In the genomic region with DNA sequence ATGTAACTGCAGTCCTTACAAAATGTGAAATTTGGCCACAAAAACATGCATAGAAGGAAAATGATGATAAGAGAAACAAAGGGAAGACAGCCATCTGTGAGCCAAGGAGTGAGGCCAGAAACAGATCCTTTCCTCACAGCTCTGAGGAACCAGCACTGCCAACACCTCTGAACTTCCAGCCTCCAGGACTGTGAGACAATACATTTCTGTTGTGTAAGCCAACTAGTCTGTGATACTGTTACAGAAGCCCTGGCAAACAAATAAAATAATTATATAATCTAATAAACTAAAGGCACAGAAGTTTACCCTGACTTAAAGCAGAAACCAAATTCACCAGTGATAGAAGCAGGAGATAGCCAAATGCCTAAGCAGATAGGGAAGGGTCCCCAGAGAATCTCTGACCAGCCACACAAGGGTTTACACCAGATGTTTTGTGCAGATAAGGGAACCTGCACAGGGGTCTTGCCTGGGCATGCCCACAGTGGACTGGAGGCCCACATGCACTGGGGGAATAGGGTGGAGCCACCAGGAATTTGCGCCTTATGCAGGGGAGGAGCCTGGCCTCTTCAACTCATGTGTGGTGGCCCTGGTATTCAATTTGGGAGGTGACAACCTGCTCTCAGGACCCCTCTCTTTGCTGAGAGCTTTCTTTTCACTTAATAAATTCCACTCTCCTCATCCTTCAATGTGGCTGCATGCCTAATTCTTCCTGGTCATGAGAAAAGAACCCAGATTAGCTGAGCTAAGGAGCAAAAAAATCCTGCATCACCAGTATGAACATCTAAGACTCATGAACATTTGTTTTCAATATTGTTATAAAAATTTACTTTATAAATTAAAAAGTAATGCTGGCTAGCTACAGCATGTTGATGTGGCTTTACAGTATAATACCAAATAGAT, we compare ENCODE assay signal across 1 cellular context.
TF ChIP-seq lines count a peak whose summit lies in the region.

No MANE protein-coding gene starts in this region.

TF ChIP-seq in HEK293, 187 proteins besides CTCF, POLR2A, EP300 and RAD21 (continued from another document):
- TF ChIP-seq, protein P1, sequence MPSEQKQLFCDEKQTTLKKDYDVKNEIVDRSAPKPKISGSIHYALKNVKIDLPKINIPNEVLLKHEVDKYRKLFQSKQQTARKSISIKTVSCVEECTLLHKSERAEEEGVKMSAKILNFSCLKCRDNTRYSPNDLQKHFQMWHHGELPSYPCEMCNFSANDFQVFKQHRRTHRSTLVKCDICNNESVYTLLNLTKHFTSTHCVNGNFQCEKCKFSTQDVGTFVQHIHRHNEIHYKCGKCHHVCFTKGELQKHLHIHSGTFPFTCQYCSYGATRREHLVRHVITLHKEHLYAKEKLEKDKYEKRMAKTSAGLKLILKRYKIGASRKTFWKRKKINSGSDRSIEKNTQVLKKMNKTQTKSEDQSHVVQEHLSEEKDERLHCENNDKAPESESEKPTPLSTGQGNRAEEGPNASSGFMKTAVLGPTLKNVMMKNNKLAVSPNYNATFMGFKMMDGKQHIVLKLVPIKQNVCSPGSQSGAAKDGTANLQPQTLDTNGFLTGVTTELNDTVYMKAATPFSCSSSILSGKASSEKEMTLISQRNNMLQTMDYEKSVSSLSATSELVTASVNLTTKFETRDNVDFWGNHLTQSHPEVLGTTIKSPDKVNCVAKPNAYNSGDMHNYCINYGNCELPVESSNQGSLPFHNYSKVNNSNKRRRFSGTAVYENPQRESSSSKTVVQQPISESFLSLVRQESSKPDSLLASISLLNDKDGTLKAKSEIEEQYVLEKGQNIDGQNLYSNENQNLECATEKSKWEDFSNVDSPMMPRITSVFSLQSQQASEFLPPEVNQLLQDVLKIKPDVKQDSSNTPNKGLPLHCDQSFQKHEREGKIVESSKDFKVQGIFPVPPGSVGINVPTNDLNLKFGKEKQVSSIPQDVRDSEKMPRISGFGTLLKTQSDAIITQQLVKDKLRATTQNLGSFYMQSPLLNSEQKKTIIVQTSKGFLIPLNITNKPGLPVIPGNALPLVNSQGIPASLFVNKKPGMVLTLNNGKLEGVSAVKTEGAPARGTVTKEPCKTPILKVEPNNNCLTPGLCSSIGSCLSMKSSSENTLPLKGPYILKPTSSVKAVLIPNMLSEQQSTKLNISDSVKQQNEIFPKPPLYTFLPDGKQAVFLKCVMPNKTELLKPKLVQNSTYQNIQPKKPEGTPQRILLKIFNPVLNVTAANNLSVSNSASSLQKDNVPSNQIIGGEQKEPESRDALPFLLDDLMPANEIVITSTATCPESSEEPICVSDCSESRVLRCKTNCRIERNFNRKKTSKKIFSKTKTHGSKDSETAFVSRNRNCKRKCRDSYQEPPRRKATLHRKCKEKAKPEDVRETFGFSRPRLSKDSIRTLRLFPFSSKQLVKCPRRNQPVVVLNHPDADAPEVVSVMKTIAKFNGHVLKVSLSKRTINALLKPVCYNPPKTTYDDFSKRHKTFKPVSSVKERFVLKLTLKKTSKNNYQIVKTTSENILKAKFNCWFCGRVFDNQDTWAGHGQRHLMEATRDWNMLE (tag by site-specific recombination; conservative IDR thresholded peaks at IDR 0.05; ENCODE audit: low read depth) = no peak
- TF ChIP-seq ZNF350 (tag by site-specific recombination; IDR thresholded peaks at IDR 0.05) = no peak
- no peak for TF ChIP-seq ZNF366 (tag by site-specific recombination; conservative IDR thresholded peaks at IDR 0.05)
- TF ChIP-seq BCL11B (tag by site-specific recombination; IDR thresholded peaks at IDR 0.05; ENCODE audit: low read depth) = no peak
- TF ChIP-seq, protein P2, sequence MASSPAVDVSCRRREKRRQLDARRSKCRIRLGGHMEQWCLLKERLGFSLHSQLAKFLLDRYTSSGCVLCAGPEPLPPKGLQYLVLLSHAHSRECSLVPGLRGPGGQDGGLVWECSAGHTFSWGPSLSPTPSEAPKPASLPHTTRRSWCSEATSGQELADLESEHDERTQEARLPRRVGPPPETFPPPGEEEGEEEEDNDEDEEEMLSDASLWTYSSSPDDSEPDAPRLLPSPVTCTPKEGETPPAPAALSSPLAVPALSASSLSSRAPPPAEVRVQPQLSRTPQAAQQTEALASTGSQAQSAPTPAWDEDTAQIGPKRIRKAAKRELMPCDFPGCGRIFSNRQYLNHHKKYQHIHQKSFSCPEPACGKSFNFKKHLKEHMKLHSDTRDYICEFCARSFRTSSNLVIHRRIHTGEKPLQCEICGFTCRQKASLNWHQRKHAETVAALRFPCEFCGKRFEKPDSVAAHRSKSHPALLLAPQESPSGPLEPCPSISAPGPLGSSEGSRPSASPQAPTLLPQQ (tag by site-specific recombination; IDR thresholded peaks at IDR 0.05) = peak; percentile 44; the same call in 1 of the 2 replicates
- TF ChIP-seq REPIN1 (tag by site-specific recombination; IDR thresholded peaks at IDR 0.05; ENCODE audit: low read depth) = no peak
- no peak for TF ChIP-seq OVOL3 (tag by site-specific recombination; IDR thresholded peaks at IDR 0.05)
- no peak for TF ChIP-seq MZF1 (tag by site-specific recombination; IDR thresholded peaks at IDR 0.05; ENCODE audit: borderline replicate concordance)
- no peak for TF ChIP-seq ZNF843 (tag by site-specific recombination; IDR thresholded peaks at IDR 0.05)
- TF ChIP-seq ZNF174 (tag by site-specific recombination; IDR thresholded peaks at IDR 0.05) = no peak
- TF ChIP-seq, protein P3, sequence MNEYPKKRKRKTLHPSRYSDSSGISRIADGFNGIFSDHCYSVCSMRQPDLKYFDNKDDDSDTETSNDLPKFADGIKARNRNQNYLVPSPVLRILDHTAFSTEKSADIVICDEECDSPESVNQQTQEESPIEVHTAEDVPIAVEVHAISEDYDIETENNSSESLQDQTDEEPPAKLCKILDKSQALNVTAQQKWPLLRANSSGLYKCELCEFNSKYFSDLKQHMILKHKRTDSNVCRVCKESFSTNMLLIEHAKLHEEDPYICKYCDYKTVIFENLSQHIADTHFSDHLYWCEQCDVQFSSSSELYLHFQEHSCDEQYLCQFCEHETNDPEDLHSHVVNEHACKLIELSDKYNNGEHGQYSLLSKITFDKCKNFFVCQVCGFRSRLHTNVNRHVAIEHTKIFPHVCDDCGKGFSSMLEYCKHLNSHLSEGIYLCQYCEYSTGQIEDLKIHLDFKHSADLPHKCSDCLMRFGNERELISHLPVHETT (tag by site-specific recombination; IDR thresholded peaks at IDR 0.05) = no peak
- peak; percentile 40 for TF ChIP-seq ZNF335 (tag by site-specific recombination; conservative IDR thresholded peaks at IDR 0.05)
- no peak for TF ChIP-seq ZNF707 (tag by site-specific recombination; IDR thresholded peaks at IDR 0.05)
- TF ChIP-seq, protein P4, sequence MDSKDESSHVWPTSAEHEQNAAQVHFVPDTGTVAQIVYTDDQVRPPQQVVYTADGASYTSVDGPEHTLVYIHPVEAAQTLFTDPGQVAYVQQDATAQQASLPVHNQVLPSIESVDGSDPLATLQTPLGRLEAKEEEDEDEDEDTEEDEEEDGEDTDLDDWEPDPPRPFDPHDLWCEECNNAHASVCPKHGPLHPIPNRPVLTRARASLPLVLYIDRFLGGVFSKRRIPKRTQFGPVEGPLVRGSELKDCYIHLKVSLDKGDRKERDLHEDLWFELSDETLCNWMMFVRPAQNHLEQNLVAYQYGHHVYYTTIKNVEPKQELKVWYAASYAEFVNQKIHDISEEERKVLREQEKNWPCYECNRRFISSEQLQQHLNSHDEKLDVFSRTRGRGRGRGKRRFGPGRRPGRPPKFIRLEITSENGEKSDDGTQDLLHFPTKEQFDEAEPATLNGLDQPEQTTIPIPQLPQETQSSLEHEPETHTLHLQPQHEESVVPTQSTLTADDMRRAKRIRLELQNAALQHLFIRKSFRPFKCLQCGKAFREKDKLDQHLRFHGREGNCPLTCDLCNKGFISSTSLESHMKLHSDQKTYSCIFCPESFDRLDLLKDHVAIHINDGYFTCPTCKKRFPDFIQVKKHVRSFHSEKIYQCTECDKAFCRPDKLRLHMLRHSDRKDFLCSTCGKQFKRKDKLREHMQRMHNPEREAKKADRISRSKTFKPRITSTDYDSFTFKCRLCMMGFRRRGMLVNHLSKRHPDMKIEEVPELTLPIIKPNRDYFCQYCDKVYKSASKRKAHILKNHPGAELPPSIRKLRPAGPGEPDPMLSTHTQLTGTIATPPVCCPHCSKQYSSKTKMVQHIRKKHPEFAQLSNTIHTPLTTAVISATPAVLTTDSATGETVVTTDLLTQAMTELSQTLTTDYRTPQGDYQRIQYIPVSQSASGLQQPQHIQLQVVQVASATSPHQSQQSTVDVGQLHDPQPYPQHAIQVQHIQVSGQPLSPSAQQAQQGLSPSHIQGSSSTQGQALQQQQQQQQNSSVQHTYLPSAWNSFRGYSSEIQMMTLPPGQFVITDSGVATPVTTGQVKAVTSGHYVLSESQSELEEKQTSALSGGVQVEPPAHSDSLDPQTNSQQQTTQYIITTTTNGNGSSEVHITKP (tag by site-specific recombination; IDR thresholded peaks at IDR 0.05) = peak; percentile 34; the same call in 1 of the 2 replicates
- no peak for TF ChIP-seq ZNF248 (tag by site-specific recombination; IDR thresholded peaks at IDR 0.05)
- TF ChIP-seq ZNF274 (IDR thresholded peaks at IDR 0.05; ENCODE audit: low read length) = no peak
- TF ChIP-seq ZNF274 (tag by site-specific recombination; IDR thresholded peaks at IDR 0.05; ENCODE audit: borderline replicate concordance) = no peak
- TF ChIP-seq ZNF76 (tag by site-specific recombination; IDR thresholded peaks at IDR 0.05; ENCODE audit: borderline replicate concordance, low read depth) = no peak
- TF ChIP-seq ZNF202 (tag by site-specific recombination; IDR thresholded peaks at IDR 0.05; ENCODE audit: borderline replicate concordance) = no peak
- no peak for TF ChIP-seq ZIC2 (tag by site-specific recombination; IDR thresholded peaks at IDR 0.05)
- TF ChIP-seq, protein P5, sequence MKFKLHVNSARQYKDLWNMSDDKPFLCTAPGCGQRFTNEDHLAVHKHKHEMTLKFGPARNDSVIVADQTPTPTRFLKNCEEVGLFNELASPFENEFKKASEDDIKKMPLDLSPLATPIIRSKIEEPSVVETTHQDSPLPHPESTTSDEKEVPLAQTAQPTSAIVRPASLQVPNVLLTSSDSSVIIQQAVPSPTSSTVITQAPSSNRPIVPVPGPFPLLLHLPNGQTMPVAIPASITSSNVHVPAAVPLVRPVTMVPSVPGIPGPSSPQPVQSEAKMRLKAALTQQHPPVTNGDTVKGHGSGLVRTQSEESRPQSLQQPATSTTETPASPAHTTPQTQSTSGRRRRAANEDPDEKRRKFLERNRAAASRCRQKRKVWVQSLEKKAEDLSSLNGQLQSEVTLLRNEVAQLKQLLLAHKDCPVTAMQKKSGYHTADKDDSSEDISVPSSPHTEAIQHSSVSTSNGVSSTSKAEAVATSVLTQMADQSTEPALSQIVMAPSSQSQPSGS (tag by site-specific recombination; IDR thresholded peaks at IDR 0.05; ENCODE audit: low read depth) = no peak
- no peak for TF ChIP-seq ZBTB17 (tag by site-specific recombination; IDR thresholded peaks at IDR 0.05)
